26 cellular contexts compared by ENCODE assay signal in genomic region chr12:64427988-64428387, GRCh38. TPM values are rescaled to one million over a fixed set of nuclear protein-coding genes. Genes with fewer than 3 reads are reported as not detected.
"Had no signal": no experiment of that assay in that cellular context is flagged by ENCODE, and none has a peak within 500 bp of the region (broad histone marks: within the 10 kb centered on the region; RNA-seq: fewer than 3 reads in every experiment).

No MANE protein-coding gene starts in this region.

- H3K9me3 Mint-ChIP-seq: naive thymus-derived CD4-positive, alpha-beta T cell; stimulated activated naive B cell treated with anti-CD40 and anti-IgM and Interleukin-4, amounts not matched to agents 10 μg/mL and 1 μg/mL and 100 μg/mL, for 72 hours; stimulated activated naive CD8-positive, alpha-beta T cell treated with anti-CD3 and anti-CD28 coated beads, Interleukin-15, amount 100 ng/mL, for 72 hours had no signal

- H3K4me3 ChIP-seq: dorsolateral prefrontal cortex, heart left ventricle, psoas muscle, spleen, testis, transverse colon had no signal

- H3K27ac Mint-ChIP-seq: stimulated activated naive B cell treated with anti-CD40 and anti-IgM and Interleukin-4, amounts not matched to agents 10 μg/mL and 1 μg/mL and 100 μg/mL, for 72 hours had no signal

- ATAC-seq: heart left ventricle; left colon; left ventricle myocardium superior; naive thymus-derived CD4-positive, alpha-beta T cell; psoas muscle; sciatic nerve; stimulated activated naive B cell treated with anti-CD40 and anti-IgM and Interleukin-4, amounts not matched to agents 10 μg/mL and 1 μg/mL and 100 μg/mL, for 72 hours; stimulated activated naive CD8-positive, alpha-beta T cell treated with anti-CD3 and anti-CD28 coated beads, Interleukin-15, amount 100 ng/mL, for 72 hours had no signal

- H3K4me1 ChIP-seq: heart left ventricle, psoas muscle, spleen, testis, transverse colon had no signal

- DNase-seq: cortex of kidney; dorsolateral prefrontal cortex; effector CD8-positive, alpha-beta T cell; heart left ventricle; hippocampal formation; left colon; left ventricle myocardium superior; naive thymus-derived CD4-positive, alpha-beta T cell; psoas muscle; retina; spleen; stimulated activated CD4-positive, alpha-beta T cell treated with anti-CD3 and anti-CD28 coated beads, Interleukin-15, amount 100 ng/mL, for 24 hours; stimulated activated CD4-positive, alpha-beta T cell treated with anti-CD3 and anti-CD28 coated beads, Interleukin-1b, Interleukin-23, amount 100 ng/mL, for 48 hours; stimulated activated CD4-positive, alpha-beta T cell treated with anti-CD3 and anti-CD28 coated beads, Interleukin-4, amount 100 ng/mL, for 24 hours; stimulated activated naive B cell treated with anti-CD40 and anti-IgM and Interleukin-4, amounts not matched to agents 10 μg/mL and 1 μg/mL and 100 μg/mL, for 72 hours; stimulated activated naive CD8-positive, alpha-beta T cell treated with anti-CD3 and anti-CD28 coated beads, Interleukin-15, amount 100 ng/mL, for 72 hours; testis; transverse colon had no signal

- H3K27me3 Mint-ChIP-seq: naive thymus-derived CD4-positive, alpha-beta T cell; stimulated activated naive B cell treated with anti-CD40 and anti-IgM and Interleukin-4, amounts not matched to agents 10 μg/mL and 1 μg/mL and 100 μg/mL, for 72 hours; stimulated activated naive CD8-positive, alpha-beta T cell treated with anti-CD3 and anti-CD28 coated beads, Interleukin-15, amount 100 ng/mL, for 72 hours had no signal

- H3K27ac ChIP-seq: dorsolateral prefrontal cortex, heart left ventricle, neutrophil, psoas muscle, spleen, testis, transverse colon had no signal

- H3K4me1 Mint-ChIP-seq: stimulated activated naive B cell treated with anti-CD40 and anti-IgM and Interleukin-4, amounts not matched to agents 10 μg/mL and 1 μg/mL and 100 μg/mL, for 72 hours; stimulated activated naive CD8-positive, alpha-beta T cell treated with anti-CD3 and anti-CD28 coated beads, Interleukin-15, amount 100 ng/mL, for 72 hours had no signal

- H3K9me3 ChIP-seq: heart left ventricle, neutrophil, psoas muscle, spleen, testis, transverse colon had no signal

- H3K4me3 Mint-ChIP-seq: naive thymus-derived CD4-positive, alpha-beta T cell; stimulated activated naive B cell treated with anti-CD40 and anti-IgM and Interleukin-4, amounts not matched to agents 10 μg/mL and 1 μg/mL and 100 μg/mL, for 72 hours; stimulated activated naive CD8-positive, alpha-beta T cell treated with anti-CD3 and anti-CD28 coated beads, Interleukin-15, amount 100 ng/mL, for 72 hours had no signal

- H3K27me3 ChIP-seq: dorsolateral prefrontal cortex, heart left ventricle, neutrophil, spleen, testis, transverse colon had no signal

RNA-seq across cellular contexts. Expression of gene C12orf56, which starts 37.4 kb away (rescaled TPM):
- total RNA-seq: glomerular endothelial cell, heart left ventricle, left ventricle myocardium superior, lung microvascular endothelial cell, mesenteric fat pad, psoas muscle, subcutaneous adipose tissue, ureter had no signal
- polyA plus RNA-seq: heart left ventricle; naive thymus-derived CD4-positive, alpha-beta T cell; neural cell had no signal
